18 cellular contexts compared by ENCODE assay signal in the genomic region with DNA sequence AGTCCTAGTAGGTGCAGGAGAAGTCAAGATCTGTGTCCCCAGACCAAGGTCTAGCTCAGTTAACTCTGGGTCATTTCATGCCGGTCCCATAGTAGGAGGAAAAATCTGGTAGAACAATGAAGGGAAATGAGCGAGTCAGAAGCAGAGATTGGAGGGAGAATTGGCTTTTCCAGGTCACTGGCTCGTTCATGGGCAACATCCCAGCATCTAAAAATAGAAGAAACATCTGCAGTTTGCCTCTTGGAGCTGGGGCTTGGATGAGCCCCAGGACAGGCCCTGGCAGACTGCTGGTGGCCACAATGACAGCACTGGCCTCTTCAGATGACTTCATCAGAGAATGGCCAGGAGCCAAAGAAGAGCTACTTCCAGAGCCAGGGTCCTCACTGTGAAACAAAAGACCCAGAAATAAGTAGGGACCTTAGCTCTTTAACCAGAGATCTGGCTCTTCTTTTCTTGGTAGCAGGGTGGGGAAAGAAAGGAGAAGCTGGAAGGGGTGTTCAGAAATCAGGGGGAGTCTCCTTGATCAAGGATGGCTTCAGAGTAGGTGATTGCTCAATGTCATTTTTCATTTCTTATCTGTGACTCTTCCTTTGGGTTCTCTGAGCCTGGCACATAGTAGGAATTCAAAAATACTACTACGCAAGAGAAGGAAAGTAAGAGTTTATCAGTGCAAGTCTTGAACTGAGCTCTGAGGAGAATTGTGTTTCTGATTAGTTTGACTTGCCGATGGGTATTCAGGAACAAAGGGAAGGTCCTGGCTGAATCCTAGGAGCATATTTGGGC.
DNase-seq lines count a peak whose midpoint lies in the region; TF ChIP-seq lines count a peak whose summit lies in the region.
"Had no signal": no experiment of that assay in that cellular context is flagged by ENCODE, and none has a peak within 500 bp of the region (broad histone marks: within the 10 kb centered on the region; RNA-seq: fewer than 3 reads in every experiment).

No MANE protein-coding gene starts in this region.

- no peaks in the 10 kb centered on the region for H3F3A ChIP-seq in smooth muscle cell (ENCODE audit: low read depth)

- 78% methylated on average over 5 of the region's 5 CpGs for WGBS in smooth muscle cell (ENCODE audit: low lambda C conversion rate)

- peak; percentile 32 for DNase-seq in DMS 273 (lab: John Stamatoyannopoulos, UW; ENCODE audit: unreplicated experiment)
- no peak for DNase-seq in DMS 273 treated with DMSO at 0.1 percent for 48 hours (lab: John Stamatoyannopoulos, UW)
- DNase-seq in cerebellar cortex (ENCODE audit: low spot score): peak; percentile 7
- peak; percentile 33 for DNase-seq in kidney glomerular epithelial cell (lab: John Stamatoyannopoulos, UW)
- peak; percentile 87 for DNase-seq in superior temporal gyrus (ENCODE audit: extremely low spot score)
- DNase-seq in activated CD4-positive, alpha-beta T cell treated with anti-CD3 and anti-CD28 coated beads for 48 hours: no peak
- DNase-seq in smooth muscle cell (lab: John Stamatoyannopoulos, UW; ENCODE audit: unreplicated experiment): no peak
- no peak for DNase-seq in NCI-H1694 treated with DMSO at 0.1 percent for 48 hours (lab: John Stamatoyannopoulos, UW)
- DNase-seq: activated CD4-positive, alpha-beta memory T cell treated with anti-CD3 and anti-CD28 coated beads for 36 hours; activated effector memory CD4-positive, alpha-beta T cell treated with anti-CD3 and anti-CD28 coated beads, Interleukin-2, amount 50 U/mL, for 16 hours; central memory CD4-positive, alpha-beta T cell; naive B cell; NCI-H510A treated with DMSO at 0.1 percent for 48 hours; spleen had no signal

- H3K4me1 ChIP-seq in smooth muscle cell (ENCODE audit: low read depth): peaks cover 10% of the 10 kb centered on the region
- H3K4me1 ChIP-seq: spleen had no signal

- H3K27ac ChIP-seq in smooth muscle cell (ENCODE audit: low read depth): no peak overlapping the region
- H3K27ac ChIP-seq: 22Rv1, esophagus muscularis mucosa, RWPE1, spleen, tibial nerve had no signal

- no peak overlapping the region for H3K4me3 ChIP-seq in smooth muscle cell
- H3K4me3 ChIP-seq: esophagus muscularis mucosa, spleen, tibial nerve had no signal

- H3K36me3 ChIP-seq in smooth muscle cell (ENCODE audit: low read depth): no peaks in the 10 kb centered on the region
- H3K36me3 ChIP-seq: esophagus muscularis mucosa, spleen, tibial nerve had no signal

- no peak for TF ChIP-seq CTCF in smooth muscle cell (IDR thresholded peaks at IDR 0.05; ENCODE audit: borderline replicate concordance, insufficient read depth, poor library complexity, severe bottlenecking)

- H3K9me3 ChIP-seq in smooth muscle cell (replicated peaks; ENCODE audit: low read depth): no peaks in the 10 kb centered on the region

- H3K4me2 ChIP-seq in smooth muscle cell: no peak overlapping the region

- no peaks in the 10 kb centered on the region for H3K79me2 ChIP-seq in smooth muscle cell (ENCODE audit: low read depth)

- no peaks in the 10 kb centered on the region for H4K20me1 ChIP-seq in smooth muscle cell (ENCODE audit: low read depth)

- no peaks in the 10 kb centered on the region for H3K27me3 ChIP-seq in smooth muscle cell (ENCODE audit: low read depth)
- H3K27me3 ChIP-seq: esophagus muscularis mucosa, spleen, tibial nerve had no signal

- H3K9ac ChIP-seq in smooth muscle cell (ENCODE audit: low read depth): no peak overlapping the region

- no peak overlapping the region for H2AFZ ChIP-seq in smooth muscle cell (ENCODE audit: low read depth)

Comparison
In these comparisons a context has a peak if more than half of its experiments do, and no peak if none do; other contexts are left out.
1. DNase-seq: peak in DMS 273 (single experiment), cerebellar cortex (single experiment), kidney glomerular epithelial cell (single experiment) and superior temporal gyrus (single experiment); none in DMS 273 treated with DMSO at 0.1 percent for 48 hours (single experiment), activated CD4-positive, alpha-beta T cell treated with anti-CD3 and anti-CD28 coated beads for 48 hours (single experiment), smooth muscle cell (single experiment) and NCI-H1694 treated with DMSO at 0.1 percent for 48 hours (single experiment).